ENCODE assay signal across 8 cellular contexts in the genomic region with DNA sequence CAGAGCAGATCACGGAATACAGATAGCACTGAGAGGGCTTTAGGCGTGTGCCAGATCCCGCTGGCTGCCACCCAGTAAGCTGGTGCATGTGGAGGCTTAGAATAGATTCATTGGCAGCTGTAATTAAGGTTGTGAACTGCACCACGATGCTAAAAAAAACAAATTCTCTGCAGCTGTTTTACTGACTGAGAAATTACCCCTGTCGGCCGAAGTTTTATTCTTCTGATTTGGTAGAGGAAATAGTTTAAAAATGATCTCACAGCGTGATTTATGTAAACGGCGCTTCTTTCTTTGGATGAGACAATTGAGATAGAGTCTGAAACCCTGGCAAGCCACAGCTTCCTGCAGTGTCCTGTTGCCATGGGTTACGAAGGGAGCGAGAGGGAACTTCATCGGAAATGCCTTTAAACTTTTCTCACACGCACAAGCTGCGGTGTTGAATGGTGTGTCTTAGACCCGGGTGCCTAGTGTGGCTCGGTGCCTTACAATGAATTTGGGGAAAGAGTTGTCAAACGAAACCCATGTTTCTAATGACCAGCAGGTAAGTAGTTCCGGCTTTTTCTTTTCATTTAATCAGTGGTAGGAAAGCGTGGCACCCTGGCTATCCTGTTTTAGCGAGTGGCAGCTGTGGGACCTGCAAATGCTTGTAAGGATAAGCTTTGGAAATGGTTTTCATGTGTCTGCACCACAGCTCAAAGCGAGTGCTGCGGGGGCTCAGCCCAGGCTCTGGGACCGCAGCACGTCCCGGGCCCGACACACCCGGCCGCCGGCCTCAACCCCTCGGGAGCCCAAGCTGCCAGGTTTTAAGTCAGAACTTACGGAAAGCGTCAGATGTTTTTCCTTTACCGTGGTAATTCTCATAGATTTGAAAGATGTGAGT.
A peak's percentile ranks its signal among the peaks of the same experiment; 100 is the strongest.
DNase-seq lines count a peak whose midpoint lies in the region; ATAC-seq and TF ChIP-seq lines count a peak whose summit lies in the region.

No MANE protein-coding gene starts in this region.

- peak; percentile 82 for DNase-seq in A172 (ENCODE audit: low spot score)
- DNase-seq in GM13976 (ENCODE audit: low spot score) = peak; percentile 45
- DNase-seq in RWPE2 (ENCODE audit: low spot score) = no peak
- peak; percentile 76 for DNase-seq in dedifferentiated amniotic fluid mesenchymal stem cell (ENCODE audit: extremely low spot score)
- peak; percentile 97 for DNase-seq in mesenchymal stem cell
- peak in 1 of 2 donors; percentile 85 for DNase-seq in vagina (ENCODE audit: extremely low spot score in 2 of 2)
- no peak for DNase-seq in mesenteric fat pad (ENCODE audit: low spot score)

- H3K36me3 ChIP-seq in RWPE2 (ENCODE audit: low read depth) (no peaks in the 10 kb centered on the region), mesenchymal stem cell (ENCODE audit: control insufficient read depth in 1 of 2, insufficient read depth in 2 of 2, low read depth in 1 of 2, low read length in 2 of 2) (peaks cover 0 to 30% of the 10 kb centered on the region in 2 experiments), vagina (no peaks in the 10 kb centered on the region)

- H3K4me2 ChIP-seq in mesenchymal stem cell (ENCODE audit: low read length, poor library complexity, severe bottlenecking) = peak overlapping the region; percentile 66

- H3K4me3 ChIP-seq in RWPE2 (ENCODE audit: severe bottlenecking) = no peak overlapping the region
- peak overlapping the region in 1 of 2 experiments; percentile 77 for H3K4me3 ChIP-seq in mesenchymal stem cell (ENCODE audit: insufficient read depth in 1 of 2, low read depth in 1 of 2, low read length in 2 of 2)
- H3K4me3 ChIP-seq in vagina = peak overlapping the region in 1 of 2 donors; percentile 14

- 21% methylated on average over 30 of the region's 33 CpGs for WGBS in mesenchymal stem cell

- H3K9ac ChIP-seq in mesenchymal stem cell (ENCODE audit: low read length) = peak overlapping the region; percentile 84

- TF ChIP-seq CTCF in GM13976 (IDR thresholded peaks at IDR 0.05; ENCODE audit: borderline replicate concordance, control extremely low read depth, extremely low read depth, insufficient read depth, missing control alignments) (no peak), RWPE2 (IDR thresholded peaks at IDR 0.05; ENCODE audit: poor library complexity, severe bottlenecking) (no peak), vagina (IDR thresholded peaks at IDR 0.05) (no peak)

- H3K27me3 ChIP-seq in RWPE2 (ENCODE audit: insufficient read depth, poor library complexity, severe bottlenecking) (no peaks in the 10 kb centered on the region), mesenchymal stem cell (ENCODE audit: control insufficient read depth in 1 of 2, insufficient read depth in 1 of 2, low read length in 2 of 2) (no peaks in the 10 kb centered on the region), vagina (no peaks in the 10 kb centered on the region)

- H3K4ac ChIP-seq in mesenchymal stem cell (ENCODE audit: low read depth in 1 of 2, low read length in 2 of 2) = peak overlapping the region; percentile 30 to 40

- intact Hi-C loops in vagina (cut with DNase I) = no loop called here

- H4K8ac ChIP-seq in mesenchymal stem cell (ENCODE audit: low read length) = peak overlapping the region; percentile 62

- no peak overlapping the region for H3K23ac ChIP-seq in mesenchymal stem cell (ENCODE audit: low read length in 2 of 2)

- H2BK15ac ChIP-seq in mesenchymal stem cell (ENCODE audit: low read depth, poor library complexity, severe bottlenecking) = no peak overlapping the region

- ATAC-seq in RWPE2 (ENCODE audit: low read depth) (peak; percentile 51; the same call in 2 of the 3 replicates), GM18511 (IDR thresholded peaks at IDR 0.05; ENCODE audit: unreplicated experiment) (no peak)

- H3K27ac ChIP-seq in RWPE2 (ENCODE audit: poor library complexity, severe bottlenecking) (no peak overlapping the region), mesenchymal stem cell (ENCODE audit: low read length, poor library complexity, severe bottlenecking) (peak overlapping the region; percentile 45), vagina (peak overlapping the region; percentile 3)

- peak overlapping the region; percentile 28 to 54 for H3K18ac ChIP-seq in mesenchymal stem cell (ENCODE audit: low read depth in 1 of 2, low read length in 2 of 2)

- no peak overlapping the region for H2AFZ ChIP-seq in mesenchymal stem cell (ENCODE audit: low read depth, low read length)

- H2BK120ac ChIP-seq in mesenchymal stem cell (ENCODE audit: low read depth, low read length) = no peak overlapping the region

- peak overlapping the region in 1 of 2 experiments; percentile 44 for H2BK12ac ChIP-seq in mesenchymal stem cell (ENCODE audit: low read length in 2 of 2)

- in situ Hi-C loops in GM13976 (cut with MboI; ENCODE audit: low sequenced_read_pairs, unreplicated experiment) = no loop called here

- H3K4me1 ChIP-seq in RWPE2 (ENCODE audit: insufficient read depth, poor library complexity, severe bottlenecking) (peaks cover 13% of the 10 kb centered on the region), mesenchymal stem cell (ENCODE audit: control insufficient read depth, insufficient read depth, low read depth, low read length) (peaks cover 49% of the 10 kb centered on the region), vagina (peaks cover 35% of the 10 kb centered on the region)

- H3K14ac ChIP-seq in mesenchymal stem cell (ENCODE audit: low read length in 2 of 2) = no peak overlapping the region

- no peak overlapping the region for H2BK5ac ChIP-seq in mesenchymal stem cell (ENCODE audit: low read depth, low read length, poor library complexity, severe bottlenecking)

- peak overlapping the region; percentile 27 for H2AK5ac ChIP-seq in mesenchymal stem cell (ENCODE audit: low read length, severe bottlenecking)

- H3K9me3 ChIP-seq in RWPE2 (ENCODE audit: severe bottlenecking) (no peaks in the 10 kb centered on the region), mesenchymal stem cell (ENCODE audit: control insufficient read depth, low read length) (no peaks in the 10 kb centered on the region), vagina (no peaks in the 10 kb centered on the region)

- H4K91ac ChIP-seq in mesenchymal stem cell (ENCODE audit: low read length) = peak overlapping the region; percentile 78

- no peak for TF ChIP-seq POLR2A in vagina (IDR thresholded peaks at IDR 0.05)

- peaks cover 52% of the 10 kb centered on the region for H3K79me1 ChIP-seq in mesenchymal stem cell (replicated peaks; ENCODE audit: low read length, poor library complexity, severe bottlenecking)

Comparison
In these comparisons a context has a peak if more than half of its experiments do, and no peak if none do; other contexts are left out.
1. DNase-seq: peak in A172 (single experiment), GM13976 (single experiment), dedifferentiated amniotic fluid mesenchymal stem cell (single experiment) and mesenchymal stem cell (single experiment); none in RWPE2 (single experiment) and mesenteric fat pad (single experiment).